8 cellular contexts compared by ENCODE assay signal in genomic region chr1:119140177-119141019, GRCh38. TPM values are rescaled to one million over a fixed set of nuclear protein-coding genes. Genes with fewer than 3 reads are reported as not detected.
DNase-seq lines count a peak whose midpoint lies in the region; ATAC-seq, FAIRE-seq and TF ChIP-seq lines count a peak whose summit lies in the region.

WARS2 (minus strand) TSS chr1:119140653; CDS start chr1:119140644, 9 bp downstream.

- H3K9me3 ChIP-seq in HUES48 (ENCODE audit: control insufficient read depth, insufficient read depth, low read length) (no peaks in the 10 kb centered on the region), NT2/D1 (ENCODE audit: insufficient read depth, low read length) (no peaks in the 10 kb centered on the region)

- CTCF ChIA-PET in Calu3 (lab: Charles Lee), result interaction anchor here (0.6 kb wide), 1 partner anchor 124 kb away, joined by 3 read pairs; no protein-coding TSS in a partner anchor
- CTCF ChIA-PET in activated CD8-positive, alpha-beta memory T cell treated with anti-CD3 and anti-CD28 coated beads, Interleukin-2, amount 10 ng/mL, durations not matched to agents 7 days and 5 days (lab: Charles Lee), result interaction anchor here (0.7 to 1.3 kb wide), 3 partner anchors 9 to 10 kb away, joined by 3 read pairs; no protein-coding TSS in a partner anchor

- FAIRE-seq in endometrium (lab: Jason Lieb, UNC), result peak; percentile 43

- H3K27ac Mint-ChIP-seq in Calu3 (ENCODE audit: unreplicated experiment), result no peak within 1 kb of the TSS
- no peak within 1 kb of the TSS for H3K27ac Mint-ChIP-seq in activated CD8-positive, alpha-beta memory T cell treated with anti-CD3 and anti-CD28 coated beads, Interleukin-2, amount 10 ng/mL, durations not matched to agents 7 days and 5 days

- H3K27me3 Mint-ChIP-seq in Calu3 (ENCODE audit: unreplicated experiment), result no peaks in the 10 kb centered on the region
- no peaks in the 10 kb centered on the region for H3K27me3 Mint-ChIP-seq in activated CD8-positive, alpha-beta memory T cell treated with anti-CD3 and anti-CD28 coated beads, Interleukin-2, amount 10 ng/mL, durations not matched to agents 7 days and 5 days

- H3K9ac ChIP-seq in HUES48 (ENCODE audit: low read depth, low read length) (peak within 1 kb of the TSS; percentile 97), NT2/D1 (ENCODE audit: insufficient read length, low read depth) (peak within 1 kb of the TSS; percentile 87)

- no peaks in the 10 kb centered on the region for H3K36me3 ChIP-seq in HUES48 (ENCODE audit: control insufficient read depth, insufficient read depth, low read length)
- H3K36me3 ChIP-seq in NT2/D1 (ENCODE audit: insufficient read depth, insufficient read length, low read length), result peaks cover 29% of the 10 kb centered on the region

- ATAC-seq in GM21423 (IDR thresholded peaks at IDR 0.05; ENCODE audit: unreplicated experiment), result peak; percentile 93
- peak; percentile 92 for ATAC-seq in activated CD8-positive, alpha-beta memory T cell treated with anti-CD3 and anti-CD28 coated beads, Interleukin-2, amount 10 ng/mL, durations not matched to agents 7 days and 5 days

- H3K4me1 ChIP-seq in HUES48 (ENCODE audit: control insufficient read depth, insufficient read depth, low read length) (peaks cover 15% of the 10 kb centered on the region), NT2/D1 (ENCODE audit: insufficient read depth, insufficient read length) (no peaks in the 10 kb centered on the region)

- TSS peak; percentile 54 for BruUV-seq in Calu3 (replicated peaks; lab: Mats Ljungman, UMichigan)

- TF ChIP-seq CTCF in Calu3 (IDR thresholded peaks at IDR 0.05; ENCODE audit: unreplicated experiment), result no peak

- peak within 1 kb of the TSS; percentile 81 for H3K4me3 ChIP-seq in HUES48 (ENCODE audit: low read depth, low read length)
- H3K4me3 ChIP-seq in NT2/D1 (ENCODE audit: insufficient read length, low read depth), result peak within 1 kb of the TSS; percentile 66

- intact Hi-C loops in Calu3 (cut with micrococcal nuclease; ENCODE audit: unreplicated experiment), result loop anchor here (5.0 kb wide), 1 partner anchor 137 kb away; no protein-coding TSS in a partner anchor

- H3K27me3 ChIP-seq in HUES48 (ENCODE audit: control insufficient read depth, insufficient read depth, low read length) (no peaks in the 10 kb centered on the region), NT2/D1 (ENCODE audit: insufficient read depth, insufficient read length) (no peaks in the 10 kb centered on the region)

- H3K27ac ChIP-seq in HUES48 (ENCODE audit: low read depth, low read length), result peak within 1 kb of the TSS; percentile 97

- peak; percentile 86 for DNase-seq in Calu3
- peak; percentile 99 for DNase-seq in NT2/D1 (ENCODE audit: low read depth, low spot score)
- peak; percentile 97 for DNase-seq in activated CD8-positive, alpha-beta memory T cell treated with anti-CD3 and anti-CD28 coated beads, Interleukin-2, amount 10 ng/mL, durations not matched to agents 7 days and 5 days
- DNase-seq in mesenteric fat pad (ENCODE audit: low spot score), result peak; percentile 96
- DNase-seq in stimulated activated CD8-positive, alpha-beta memory T cell treated with anti-CD3 and anti-CD28 coated beads, Interleukin-15, amount 100 ng/mL, for 24 hours (ENCODE audit: low read depth), result peak; percentile 73

- peaks cover 3% of the 10 kb centered on the region for H3K36me3 Mint-ChIP-seq in Calu3 (ENCODE audit: insufficient read depth, unreplicated experiment)
- peaks cover 8% of the 10 kb centered on the region for H3K36me3 Mint-ChIP-seq in activated CD8-positive, alpha-beta memory T cell treated with anti-CD3 and anti-CD28 coated beads, Interleukin-2, amount 10 ng/mL, durations not matched to agents 7 days and 5 days

- H3K4me1 Mint-ChIP-seq in Calu3 (ENCODE audit: low read depth, unreplicated experiment), result peaks cover 10% of the 10 kb centered on the region
- peaks cover 26% of the 10 kb centered on the region for H3K4me1 Mint-ChIP-seq in activated CD8-positive, alpha-beta memory T cell treated with anti-CD3 and anti-CD28 coated beads, Interleukin-2, amount 10 ng/mL, durations not matched to agents 7 days and 5 days

- no peak within 1 kb of the TSS for H3K4me3 Mint-ChIP-seq in Calu3 (ENCODE audit: low read depth, unreplicated experiment)
- no peak within 1 kb of the TSS for H3K4me3 Mint-ChIP-seq in activated CD8-positive, alpha-beta memory T cell treated with anti-CD3 and anti-CD28 coated beads, Interleukin-2, amount 10 ng/mL, durations not matched to agents 7 days and 5 days

- H3K9me3 Mint-ChIP-seq in Calu3 (ENCODE audit: low read depth, unreplicated experiment), result no peaks in the 10 kb centered on the region
- no peaks in the 10 kb centered on the region for H3K9me3 Mint-ChIP-seq in activated CD8-positive, alpha-beta memory T cell treated with anti-CD3 and anti-CD28 coated beads, Interleukin-2, amount 10 ng/mL, durations not matched to agents 7 days and 5 days (ENCODE audit: low read depth)

RNA-seq across cellular contexts. Expression of gene WARS2, which starts in this region (rescaled TPM):
- total RNA-seq in Calu3 (2022) (7.8 and 8.8 TPM in 2 replicates), mesenteric fat pad (14.5 TPM)
- total RNA-seq in activated CD8-positive, alpha-beta memory T cell treated with anti-CD3 and anti-CD28 coated beads, Interleukin-2, amount 10 ng/mL, durations not matched to agents 7 days and 5 days, result 10 to 100 TPM; 12.0 to 14.0 TPM

Comparison
In these comparisons a context has a peak if more than half of its experiments do, and no peak if none do; other contexts are left out.
1. Peak in every context shown above with its lines: DNase-seq, ATAC-seq, H3K4me3 ChIP-seq and H3K27ac ChIP-seq.